ENCODE assay signal across 8 cellular contexts in genomic region chr15:41115652-41116115, GRCh38. TPM values are rescaled to one million over a fixed set of nuclear protein-coding genes. Genes with fewer than 3 reads are reported as not detected.
A peak's percentile ranks its signal among the peaks of the same experiment; 100 is the strongest.
DNase-seq lines count a peak whose midpoint lies in the region; ATAC-seq lines count a peak whose summit lies in the region.

No MANE protein-coding gene starts in this region.

- H3K36me3 ChIP-seq in esophagus (ENCODE audit: control insufficient read depth in 2 of 2, insufficient read depth in 2 of 2, low read length in 1 of 2) = no peaks in the 10 kb centered on the region

- peak; percentile 52 for ATAC-seq in HG02970 (IDR thresholded peaks at IDR 0.05; ENCODE audit: low FRiP score, unreplicated experiment)
- peak in 1 of 2 donors; percentile 75 for ATAC-seq in naive B cell (ENCODE audit: low read depth in 2 of 2)
- peak; percentile 79 to 82 for ATAC-seq in stimulated activated naive B cell treated with anti-CD40 and anti-IgM and Interleukin-4, amounts not matched to agents 10 μg/mL and 1 μg/mL and 100 μg/mL, for 72 hours (replicated peaks)

- H3K27ac ChIP-seq in esophagus (ENCODE audit: low read depth in 2 of 2, low read length in 1 of 2) = peak overlapping the region; percentile 99 to 100

- no peaks in the 10 kb centered on the region for H3K9me3 ChIP-seq in esophagus (ENCODE audit: control insufficient read depth in 2 of 2, insufficient read depth in 1 of 2, low read depth in 1 of 2, low read length in 1 of 2)

- 0 to 1% methylated on average over 34 to 46 of the region's 46 CpGs for WGBS in esophagus, 2 donors

- DNase-seq in NCI-H748 (lab: John Stamatoyannopoulos, UW; ENCODE audit: unreplicated experiment) = peak; percentile 63
- DNase-seq in NCI-H748 treated with DMSO at 0.1 percent for 48 hours (lab: John Stamatoyannopoulos, UW) = no peak
- peak; percentile 45 for DNase-seq in NOMO-1 treated with dmso at 0.1 percent for 144 hours (lab: John Stamatoyannopoulos, UW; ENCODE audit: unreplicated experiment)
- peak; percentile 66 for DNase-seq in activated T-cell treated with anti-CD3 and anti-CD28 coated beads for 24 hours (ENCODE audit: low read depth)
- DNase-seq in naive B cell = peak; percentile 90
- peak; percentile 79 for DNase-seq in stimulated activated naive B cell treated with anti-CD40 and anti-IgM and Interleukin-4, amounts not matched to agents 10 μg/mL and 1 μg/mL and 100 μg/mL, for 72 hours

- peak overlapping the region; percentile 85 to 93 for H3K4me3 ChIP-seq in esophagus (ENCODE audit: low read depth in 1 of 2, low read length in 2 of 2)

- H3K36me3 Mint-ChIP-seq in naive B cell = no peaks in the 10 kb centered on the region
- H3K36me3 Mint-ChIP-seq in stimulated activated naive B cell treated with anti-CD40 and anti-IgM and Interleukin-4, amounts not matched to agents 10 μg/mL and 1 μg/mL and 100 μg/mL, for 72 hours = peaks cover 7 to 20% of the 10 kb centered on the region in 2 donors

- H3K27me3 Mint-ChIP-seq in naive B cell = no peaks in the 10 kb centered on the region
- no peaks in the 10 kb centered on the region for H3K27me3 Mint-ChIP-seq in stimulated activated naive B cell treated with anti-CD40 and anti-IgM and Interleukin-4, amounts not matched to agents 10 μg/mL and 1 μg/mL and 100 μg/mL, for 72 hours

- no peaks in the 10 kb centered on the region for H3K27me3 ChIP-seq in esophagus (ENCODE audit: control insufficient read depth in 1 of 2, insufficient read depth in 2 of 2, low read length in 2 of 2)

- H3K4me3 Mint-ChIP-seq in naive B cell = peak overlapping the region; percentile 93 to 99 (median 98)
- peak overlapping the region; percentile 90 to 91 for H3K4me3 Mint-ChIP-seq in stimulated activated naive B cell treated with anti-CD40 and anti-IgM and Interleukin-4, amounts not matched to agents 10 μg/mL and 1 μg/mL and 100 μg/mL, for 72 hours

- H3K9me3 Mint-ChIP-seq in naive B cell = no peaks in the 10 kb centered on the region
- H3K9me3 Mint-ChIP-seq in stimulated activated naive B cell treated with anti-CD40 and anti-IgM and Interleukin-4, amounts not matched to agents 10 μg/mL and 1 μg/mL and 100 μg/mL, for 72 hours = no peaks in the 10 kb centered on the region

- peaks cover 14 to 34% (median 29%) of the 10 kb centered on the region in 3 donors for H3K4me1 Mint-ChIP-seq in naive B cell
- peaks cover 2 to 29% of the 10 kb centered on the region in 2 donors for H3K4me1 Mint-ChIP-seq in stimulated activated naive B cell treated with anti-CD40 and anti-IgM and Interleukin-4, amounts not matched to agents 10 μg/mL and 1 μg/mL and 100 μg/mL, for 72 hours

- peak overlapping the region; percentile 86 to 100 (median 98) for H3K27ac Mint-ChIP-seq in naive B cell
- peak overlapping the region; percentile 98 for H3K27ac Mint-ChIP-seq in stimulated activated naive B cell treated with anti-CD40 and anti-IgM and Interleukin-4, amounts not matched to agents 10 μg/mL and 1 μg/mL and 100 μg/mL, for 72 hours

- H3K4me1 ChIP-seq in esophagus (ENCODE audit: control insufficient read depth in 2 of 2, insufficient read depth in 2 of 2, low read length in 1 of 2) = peaks cover 0 to 2% of the 10 kb centered on the region in 2 donors

RNA-seq across cellular contexts. Expression of gene INO80, which starts 0.4 kb away (rescaled TPM):
- polyA plus RNA-seq in esophagus (10 to 100 TPM in 1 of 2 donors, 1 to 10 TPM in 1; 4.6 to 11.0 TPM), naive B cell (ENCODE audit: low read depth in 6 of 6) (10 to 100 TPM in 1 of 6 donors, 1 to 10 TPM in 5; 3.4 to 17.1 (median 7.5) TPM)
